In the genomic region with DNA sequence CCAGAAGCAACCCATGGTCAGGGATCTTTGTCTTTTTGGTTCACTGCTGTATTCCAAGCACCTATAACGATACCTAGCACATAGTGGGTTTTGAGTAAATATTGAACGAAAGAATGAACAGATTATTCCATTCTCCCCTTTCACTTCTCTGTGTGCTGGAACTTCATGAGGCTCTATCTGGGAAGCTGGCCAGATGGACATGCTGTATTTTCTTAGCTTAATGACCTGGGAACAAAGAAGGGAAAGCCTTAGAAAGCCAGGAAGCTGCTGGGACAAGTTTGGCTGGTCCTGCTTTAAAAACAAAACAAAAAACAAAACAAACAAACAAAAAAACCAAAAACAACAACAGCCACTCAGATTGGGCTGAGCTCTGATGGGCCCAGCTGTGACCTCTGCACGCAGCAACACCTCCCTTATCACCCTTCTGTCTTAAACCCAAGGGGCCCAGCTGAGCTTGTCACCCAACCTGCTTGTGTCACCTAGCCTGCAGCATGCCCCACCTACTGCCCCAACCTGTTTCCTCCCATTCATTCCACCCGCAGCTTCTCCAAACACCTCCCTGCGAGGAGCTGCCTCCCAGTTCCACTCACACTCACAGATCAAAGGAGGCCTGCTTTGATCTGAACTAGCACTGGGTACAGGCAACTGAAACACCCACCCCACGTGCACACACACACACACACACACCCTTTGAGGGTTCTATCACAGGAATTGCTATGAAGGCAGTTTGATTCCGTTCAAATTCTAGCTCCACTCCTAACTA, we compare ENCODE assay signal across 16 cellular contexts. TPM values are rescaled to one million over a fixed set of nuclear protein-coding genes. Genes with fewer than 3 reads are reported as not detected.
DNase-seq lines count a peak whose midpoint lies in the region; ATAC-seq and TF ChIP-seq lines count a peak whose summit lies in the region.
"Had no signal": no experiment of that assay in that cellular context is flagged by ENCODE, and none has a peak within 500 bp of the region (broad histone marks: within the 10 kb centered on the region; RNA-seq: fewer than 3 reads in every experiment).

No MANE protein-coding gene starts in this region.

- H3K27ac ChIP-seq in mesenchymal stem cell (ENCODE audit: low read length, poor library complexity, severe bottlenecking): no peak overlapping the region
- H3K27ac ChIP-seq: ovary had no signal

- no peak overlapping the region for H2AFZ ChIP-seq in mesenchymal stem cell (ENCODE audit: low read depth, low read length)

- H3K23ac ChIP-seq in mesenchymal stem cell (ENCODE audit: low read length in 2 of 2): peak overlapping the region in 1 of 2 experiments; percentile 37

- H3K4me3 Mint-ChIP-seq in osteocyte (ENCODE audit: unreplicated experiment): no peak overlapping the region
- H3K4me3 Mint-ChIP-seq: activated CD4-positive, alpha-beta memory T cell treated with anti-CD3 and anti-CD28 coated beads for 36 hours; activated naive CD8-positive, alpha-beta T cell treated with anti-CD3 and anti-CD28 coated beads for 36 hours; effector memory CD8-positive, alpha-beta T cell had no signal

- DNase-seq in Right ventricle myocardium inferior (ENCODE audit: missing footprints) (no peak), cardiac septum (ENCODE audit: low spot score) (no peak), epithelial cell of esophagus (ENCODE audit: low read depth) (peak; percentile 62), mesenchymal stem cell (no peak), osteocyte (ENCODE audit: extremely low spot score, unreplicated experiment) (no peak), NCI-H2081 treated with DMSO at 0.1 percent for 48 hours (lab: John Stamatoyannopoulos, UW) (no peak), AML-193 (lab: John Stamatoyannopoulos, UW) (no peak), A172 (ENCODE audit: low spot score) (no peak)
- DNase-seq: activated CD4-positive, alpha-beta memory T cell treated with anti-CD3 and anti-CD28 coated beads for 36 hours; activated naive CD8-positive, alpha-beta T cell treated with anti-CD3 and anti-CD28 coated beads for 36 hours; effector memory CD8-positive, alpha-beta T cell; NCI-H187; ovary; stimulated activated CD4-positive, alpha-beta T cell treated with anti-CD3 and anti-CD28 coated beads, Interleukin-4, amount 100 ng/mL, for 4 hours; T-helper 1 cell had no signal

- H3K4me2 ChIP-seq in mesenchymal stem cell (ENCODE audit: low read length, poor library complexity, severe bottlenecking): no peak overlapping the region

- peak overlapping the region; percentile 24 for H2AK5ac ChIP-seq in mesenchymal stem cell (ENCODE audit: low read length, severe bottlenecking)

- H2BK5ac ChIP-seq in mesenchymal stem cell (ENCODE audit: low read depth, low read length, poor library complexity, severe bottlenecking): no peak overlapping the region

- H2BK120ac ChIP-seq in mesenchymal stem cell (ENCODE audit: low read depth, low read length): no peak overlapping the region

- no peak overlapping the region for H3K9ac ChIP-seq in mesenchymal stem cell (ENCODE audit: low read length)

- H4K8ac ChIP-seq in mesenchymal stem cell (ENCODE audit: low read length): no peak overlapping the region

- peaks cover 3% of the 10 kb centered on the region for H3K4me1 Mint-ChIP-seq in osteocyte (ENCODE audit: unreplicated experiment)

- H3K27me3 ChIP-seq in mesenchymal stem cell (ENCODE audit: control insufficient read depth in 1 of 2, insufficient read depth in 1 of 2, low read length in 2 of 2): peaks cover 19 to 22% of the 10 kb centered on the region in 2 experiments
- H3K27me3 ChIP-seq: ovary had no signal

- H3K4me3 ChIP-seq in epithelial cell of esophagus (ENCODE audit: low read length): no peak overlapping the region
- no peak overlapping the region for H3K4me3 ChIP-seq in mesenchymal stem cell (ENCODE audit: insufficient read depth in 1 of 2, low read depth in 1 of 2, low read length in 2 of 2)
- H3K4me3 ChIP-seq: ovary had no signal

- no peaks in the 10 kb centered on the region for H3K79me1 ChIP-seq in mesenchymal stem cell (replicated peaks; ENCODE audit: low read length, poor library complexity, severe bottlenecking)

- peak; percentile 35 for ATAC-seq in Right ventricle myocardium inferior
- ATAC-seq: effector memory CD8-positive, alpha-beta T cell had no signal

- no peak overlapping the region for H3K27ac Mint-ChIP-seq in osteocyte (ENCODE audit: unreplicated experiment)
- H3K27ac Mint-ChIP-seq: activated CD4-positive, alpha-beta memory T cell treated with anti-CD3 and anti-CD28 coated beads for 36 hours; activated naive CD8-positive, alpha-beta T cell treated with anti-CD3 and anti-CD28 coated beads for 36 hours; effector memory CD8-positive, alpha-beta T cell had no signal

- H3K4ac ChIP-seq in mesenchymal stem cell (ENCODE audit: low read depth in 1 of 2, low read length in 2 of 2): no peak overlapping the region

- H2BK12ac ChIP-seq in mesenchymal stem cell (ENCODE audit: low read length in 2 of 2): no peak overlapping the region

- no peaks in the 10 kb centered on the region for H3K9me3 Mint-ChIP-seq in osteocyte (ENCODE audit: unreplicated experiment)
- H3K9me3 Mint-ChIP-seq: effector memory CD8-positive, alpha-beta T cell had no signal

- H3K36me3 ChIP-seq in mesenchymal stem cell (ENCODE audit: control insufficient read depth in 1 of 2, insufficient read depth in 2 of 2, low read depth in 1 of 2, low read length in 2 of 2): no peaks in the 10 kb centered on the region
- H3K36me3 ChIP-seq: ovary had no signal

- peaks cover 7% of the 10 kb centered on the region for H3K27me3 Mint-ChIP-seq in osteocyte (ENCODE audit: unreplicated experiment)
- H3K27me3 Mint-ChIP-seq: activated CD4-positive, alpha-beta memory T cell treated with anti-CD3 and anti-CD28 coated beads for 36 hours had no signal

- H3K4me1 ChIP-seq in mesenchymal stem cell (ENCODE audit: control insufficient read depth, insufficient read depth, low read depth, low read length): peaks cover 10% of the 10 kb centered on the region

- no peak overlapping the region for H4K91ac ChIP-seq in mesenchymal stem cell (ENCODE audit: low read length)

- no peak overlapping the region for H2BK15ac ChIP-seq in mesenchymal stem cell (ENCODE audit: low read depth, poor library complexity, severe bottlenecking)

- no peaks in the 10 kb centered on the region for H3K36me3 Mint-ChIP-seq in osteocyte (ENCODE audit: unreplicated experiment)
- H3K36me3 Mint-ChIP-seq: activated CD4-positive, alpha-beta memory T cell treated with anti-CD3 and anti-CD28 coated beads for 36 hours had no signal

- H3K14ac ChIP-seq in mesenchymal stem cell (ENCODE audit: low read length in 2 of 2): peak overlapping the region in 1 of 2 experiments; percentile 20

- intact Hi-C loops in Right ventricle myocardium inferior (cut with DNase I): no loop called here
- intact Hi-C loops in cardiac septum (cut with DNase I): no loop called here

- TF ChIP-seq CTCF in epithelial cell of esophagus (IDR thresholded peaks at IDR 0.05; ENCODE audit: insufficient read depth, low read depth, low read length, missing control alignments) (no peak), osteocyte (IDR thresholded peaks at IDR 0.05) (no peak)

- H3K9me3 ChIP-seq in mesenchymal stem cell (ENCODE audit: control insufficient read depth, low read length): no peaks in the 10 kb centered on the region
- H3K9me3 ChIP-seq: ovary had no signal

- H3K18ac ChIP-seq in mesenchymal stem cell (ENCODE audit: low read depth in 1 of 2, low read length in 2 of 2): no peak overlapping the region

- 61% methylated on average over 5 of the region's 7 CpGs for WGBS in mesenchymal stem cell

RNA-seq across cellular contexts. Expression of gene SLC30A1, which starts 37.1 kb away (rescaled TPM):
- 11.5 TPM for total RNA-seq in Right ventricle myocardium inferior
- total RNA-seq in cardiac septum: 16.3 TPM
- polyA plus RNA-seq in mesenchymal stem cell (2013, experiment 1 of 2): 6.8 TPM
- polyA plus RNA-seq in mesenchymal stem cell (2013, experiment 2 of 2): 7.1 TPM
- total RNA-seq in osteocyte: 12.1 and 14.2 TPM in 2 replicates
- total RNA-seq in A172 (2014; rRNA removed; shearing (Covaris generic)): 16.4 and 19.0 TPM in 2 replicates

RNA-seq across cellular contexts. Expression of gene RD3, which starts 49.9 kb away (rescaled TPM):
- not detected for total RNA-seq in Right ventricle myocardium inferior
- total RNA-seq in cardiac septum: not detected
- not detected for polyA plus RNA-seq in mesenchymal stem cell (2013, experiment 1 of 2)
- not detected for polyA plus RNA-seq in mesenchymal stem cell (2013, experiment 2 of 2)
- not detected in 2 replicates for total RNA-seq in osteocyte
- not detected in 2 replicates for total RNA-seq in A172 (2014; rRNA removed; shearing (Covaris generic))
- total RNA-seq: activated CD4-positive, alpha-beta memory T cell treated with anti-CD3 and anti-CD28 coated beads for 36 hours; activated naive CD8-positive, alpha-beta T cell treated with anti-CD3 and anti-CD28 coated beads for 36 hours; ovary had no signal
- polyA plus RNA-seq: keratinocyte, ovary had no signal
